ENCODE assay signal across 20 cellular contexts in the genomic region with DNA sequence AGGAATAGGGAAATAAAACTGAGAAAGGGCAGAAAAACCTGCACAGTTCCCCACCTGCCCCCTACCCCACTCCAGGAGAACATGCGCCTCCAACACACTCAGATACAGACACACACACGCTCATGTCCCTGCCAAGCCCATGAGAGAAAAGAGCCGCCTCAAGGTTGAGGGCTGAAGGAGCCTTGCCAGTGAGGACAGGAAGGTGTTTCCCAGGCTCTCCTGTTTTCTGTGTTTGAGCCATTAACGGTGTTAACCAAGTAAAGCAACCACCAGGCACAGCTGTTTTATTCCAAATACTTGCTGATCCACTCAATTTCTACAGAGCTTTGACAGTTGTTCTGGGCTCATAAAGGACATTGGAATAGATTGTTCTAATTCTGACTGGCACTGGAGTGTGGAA.
A peak's percentile ranks its signal among the peaks of the same experiment; 100 is the strongest.
DNase-seq lines count a peak whose midpoint lies in the region; ATAC-seq and TF ChIP-seq lines count a peak whose summit lies in the region.
"Had no signal": no experiment of that assay in that cellular context is flagged by ENCODE, and none has a peak within 500 bp of the region (broad histone marks: within the 10 kb centered on the region; RNA-seq: fewer than 3 reads in every experiment).

No MANE protein-coding gene starts in this region.

- no peak for TF ChIP-seq CTCF in WTC11 (IDR thresholded peaks at IDR 0.05)
- no peak for TF ChIP-seq CTCF in brain microvascular endothelial cell (IDR thresholded peaks at IDR 0.05; ENCODE audit: low read depth, low read length, missing control alignments)

- H3K4me1 Mint-ChIP-seq in WTC11: peaks cover 19% of the 10 kb centered on the region

- H2AK5ac ChIP-seq in neuronal stem cell (ENCODE audit: low read depth, low read length) (no peak overlapping the region), trophoblast cell (ENCODE audit: low read length) (no peak overlapping the region)

- no peak overlapping the region for H4K12ac ChIP-seq in trophoblast cell (ENCODE audit: low read depth, low read length)

- POLR2A ChIA-PET in WTC11 (lab: Charles Lee): no interaction called here

- H3K23ac ChIP-seq in neuronal stem cell (ENCODE audit: low read depth, low read length, poor library complexity): no peak overlapping the region
- H3K23ac ChIP-seq in trophoblast cell (ENCODE audit: low read length): no peak overlapping the region

- H4K91ac ChIP-seq in neuronal stem cell (ENCODE audit: low read depth, low read length, poor library complexity) (no peak overlapping the region), trophoblast cell (ENCODE audit: low read depth, low read length) (no peak overlapping the region)

- CTCF ChIA-PET in WTC11 (lab: Charles Lee): no interaction called here

- H3K4me3 ChIP-seq in neuronal stem cell (ENCODE audit: low read length in 2 of 2) (no peak overlapping the region), brain microvascular endothelial cell (ENCODE audit: low read depth, low read length) (no peak overlapping the region), trophoblast cell (ENCODE audit: low read depth, low read length) (no peak overlapping the region)
- H3K4me3 ChIP-seq: SK-N-MC had no signal

- H3K79me2 ChIP-seq in trophoblast cell (ENCODE audit: control insufficient read depth, insufficient read depth, low read length, poor library complexity): no peaks in the 10 kb centered on the region

- ATAC-seq in WTC11: peak; percentile 48

- peaks cover 2 to 5% of the 10 kb centered on the region in 2 donors for H3K4me1 ChIP-seq in neuronal stem cell (ENCODE audit: control insufficient read depth in 2 of 2, insufficient read depth in 1 of 2, low read depth in 1 of 2, low read length in 2 of 2)
- H3K4me1 ChIP-seq in trophoblast cell (ENCODE audit: control insufficient read depth in 1 of 2, insufficient read depth in 2 of 2, low read length in 2 of 2): no peaks in the 10 kb centered on the region

- H3K9ac ChIP-seq in neuronal stem cell (ENCODE audit: low read depth, low read length, poor library complexity): no peak overlapping the region
- H3K9ac ChIP-seq in trophoblast cell (ENCODE audit: low read length): no peak overlapping the region

- H3K27ac Mint-ChIP-seq in WTC11: no peak overlapping the region

- H3K4me2 ChIP-seq in neuronal stem cell (ENCODE audit: insufficient read depth, low read length, poor library complexity, severe bottlenecking) (no peak overlapping the region), trophoblast cell (ENCODE audit: low read length) (no peak overlapping the region)

- H2BK120ac ChIP-seq in neuronal stem cell (ENCODE audit: low read depth, low read length) (no peak overlapping the region), trophoblast cell (ENCODE audit: insufficient read depth, low read length, poor library complexity) (no peak overlapping the region)

- no peaks in the 10 kb centered on the region for H3K27me3 ChIP-seq in layer of hippocampus (ENCODE audit: control insufficient read depth, insufficient read depth, low read length)
- H3K27me3 ChIP-seq in neuronal stem cell (ENCODE audit: control insufficient read depth in 3 of 3, insufficient read depth in 3 of 3, low read depth in 1 of 3, low read length in 3 of 3): no peaks in the 10 kb centered on the region
- no peaks in the 10 kb centered on the region for H3K27me3 ChIP-seq in brain microvascular endothelial cell (replicated peaks)
- H3K27me3 ChIP-seq in trophoblast cell (ENCODE audit: insufficient read depth, low read length): no peaks in the 10 kb centered on the region

- H2AFZ ChIP-seq in neuronal stem cell (ENCODE audit: low read length): no peak overlapping the region
- H2AFZ ChIP-seq in trophoblast cell (ENCODE audit: insufficient read depth, low read length, poor library complexity): no peak overlapping the region

- H3K4me3 Mint-ChIP-seq in WTC11: no peak overlapping the region

- no peak overlapping the region for H4K8ac ChIP-seq in neuronal stem cell (ENCODE audit: low read depth, low read length)
- no peak overlapping the region for H4K8ac ChIP-seq in trophoblast cell (ENCODE audit: low read depth, low read length)

- H3K9me3 ChIP-seq in neuronal stem cell (replicated peaks in 1 of 2; ENCODE audit: control insufficient read depth in 2 of 2, insufficient read depth in 1 of 2, low read depth in 1 of 2, low read length in 2 of 2) (no peaks in the 10 kb centered on the region), trophoblast cell (ENCODE audit: insufficient read depth, low read depth, low read length) (no peaks in the 10 kb centered on the region)

- no CpG with 5 or more reads among the region's 4 CpGs for WGBS in neuronal stem cell (ENCODE audit: extremely low coverage in 2 of 2, insufficient read length in 2 of 2, insufficient replicate concordance in 1 of 2), 2 donors
- WGBS in trophoblast cell (ENCODE audit: extremely low coverage, insufficient coverage, insufficient read length): no CpG with 5 or more reads among the region's 4 CpGs

- peak overlapping the region; percentile 7 for H3K18ac ChIP-seq in neuronal stem cell (ENCODE audit: low read length)
- no peak overlapping the region for H3K18ac ChIP-seq in trophoblast cell (ENCODE audit: low read length)

- H3K9me3 Mint-ChIP-seq in WTC11: no peaks in the 10 kb centered on the region

- DNase-seq in WTC11 (ENCODE audit: low spot score): no peak
- no peak for DNase-seq in neuronal stem cell (ENCODE audit: low spot score)
- DNase-seq in brain microvascular endothelial cell: no peak
- no peak for DNase-seq in NCI-H2081 (lab: John Stamatoyannopoulos, UW)
- no peak for DNase-seq in trophoblast cell
- DNase-seq in activated naive CD4-positive, alpha-beta T cell treated with anti-CD3 and anti-CD28 coated beads, Interleukin-2, amount 50 U/mL, for 16 hours: no peak
- DNase-seq: AML-193, DMS79 treated with DMSO at 0.1 percent for 48 hours, HCEC 1CT, MM.1S, NCI-H1092, NCI-H1436 treated with DMSO at 0.1 percent for 48 hours, NCI-H2029, NCI-H2171, OCI-M1, Right ventricle myocardium superior had no signal

- no peak overlapping the region for H2BK15ac ChIP-seq in neuronal stem cell (ENCODE audit: low read length)

- no peaks in the 10 kb centered on the region for H3K36me3 ChIP-seq in neuronal stem cell (replicated peaks in 1 of 2; ENCODE audit: control insufficient read depth in 2 of 2, insufficient read depth in 2 of 2, low read length in 2 of 2)
- no peaks in the 10 kb centered on the region for H3K36me3 ChIP-seq in brain microvascular endothelial cell (replicated peaks)
- no peaks in the 10 kb centered on the region for H3K36me3 ChIP-seq in trophoblast cell (ENCODE audit: control insufficient read depth in 1 of 2, insufficient read depth in 2 of 2, low read length in 2 of 2)

- H3K14ac ChIP-seq in neuronal stem cell (ENCODE audit: low read length) (no peak overlapping the region), trophoblast cell (ENCODE audit: low read length) (no peak overlapping the region)

- H2BK5ac ChIP-seq in neuronal stem cell (ENCODE audit: low read length) (no peak overlapping the region), trophoblast cell (ENCODE audit: low read depth, low read length, poor library complexity) (no peak overlapping the region)

- H2BK12ac ChIP-seq in neuronal stem cell (ENCODE audit: low read length) (no peak overlapping the region), trophoblast cell (ENCODE audit: low read length) (no peak overlapping the region)

- H3K27ac ChIP-seq in layer of hippocampus (ENCODE audit: low read depth, low read length) (peak overlapping the region; percentile 14), neuronal stem cell (replicated peaks; ENCODE audit: low read length) (no peak overlapping the region), temporal lobe (ENCODE audit: low read depth, low read length) (peak overlapping the region; percentile 37), brain microvascular endothelial cell (no peak overlapping the region), trophoblast cell (ENCODE audit: low read depth, low read length) (no peak overlapping the region)
- H3K27ac ChIP-seq: C4-2B, SK-N-MC had no signal

- H3K79me1 ChIP-seq in neuronal stem cell (ENCODE audit: low read depth, low read length) (no peaks in the 10 kb centered on the region), trophoblast cell (ENCODE audit: low read length) (no peaks in the 10 kb centered on the region)

- H3K27me3 Mint-ChIP-seq in WTC11 (ENCODE audit: low read depth): no peaks in the 10 kb centered on the region

- H3K4ac ChIP-seq in neuronal stem cell (ENCODE audit: low read length) (no peak overlapping the region), trophoblast cell (ENCODE audit: low read depth, low read length) (no peak overlapping the region)

- in situ Hi-C loops in brain microvascular endothelial cell (cut with HindIII; ENCODE audit: low pct_ligation_motif_present, low sequenced_read_pairs): no loop called here

- no peaks in the 10 kb centered on the region for H3K36me3 Mint-ChIP-seq in WTC11

TF ChIP-seq in WTC11, 78 proteins besides CTCF, POLR2A, EP300 and RAD21 (continues in another document):
- TF ChIP-seq ZNF263 (CRISPR knock-in tag; IDR thresholded peaks at IDR 0.05; ENCODE audit: low read depth): no peak
- TF ChIP-seq, protein P1, sequence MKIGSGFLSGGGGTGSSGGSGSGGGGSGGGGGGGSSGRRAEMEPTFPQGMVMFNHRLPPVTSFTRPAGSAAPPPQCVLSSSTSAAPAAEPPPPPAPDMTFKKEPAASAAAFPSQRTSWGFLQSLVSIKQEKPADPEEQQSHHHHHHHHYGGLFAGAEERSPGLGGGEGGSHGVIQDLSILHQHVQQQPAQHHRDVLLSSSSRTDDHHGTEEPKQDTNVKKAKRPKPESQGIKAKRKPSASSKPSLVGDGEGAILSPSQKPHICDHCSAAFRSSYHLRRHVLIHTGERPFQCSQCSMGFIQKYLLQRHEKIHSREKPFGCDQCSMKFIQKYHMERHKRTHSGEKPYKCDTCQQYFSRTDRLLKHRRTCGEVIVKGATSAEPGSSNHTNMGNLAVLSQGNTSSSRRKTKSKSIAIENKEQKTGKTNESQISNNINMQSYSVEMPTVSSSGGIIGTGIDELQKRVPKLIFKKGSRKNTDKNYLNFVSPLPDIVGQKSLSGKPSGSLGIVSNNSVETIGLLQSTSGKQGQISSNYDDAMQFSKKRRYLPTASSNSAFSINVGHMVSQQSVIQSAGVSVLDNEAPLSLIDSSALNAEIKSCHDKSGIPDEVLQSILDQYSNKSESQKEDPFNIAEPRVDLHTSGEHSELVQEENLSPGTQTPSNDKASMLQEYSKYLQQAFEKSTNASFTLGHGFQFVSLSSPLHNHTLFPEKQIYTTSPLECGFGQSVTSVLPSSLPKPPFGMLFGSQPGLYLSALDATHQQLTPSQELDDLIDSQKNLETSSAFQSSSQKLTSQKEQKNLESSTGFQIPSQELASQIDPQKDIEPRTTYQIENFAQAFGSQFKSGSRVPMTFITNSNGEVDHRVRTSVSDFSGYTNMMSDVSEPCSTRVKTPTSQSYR (CRISPR knock-in tag; IDR thresholded peaks at IDR 0.05): no peak

Comparison
In these comparisons a context has a peak if more than half of its experiments do, and no peak if none do; other contexts are left out.
1. H3K27ac ChIP-seq: peak in layer of hippocampus (single experiment) and temporal lobe (single experiment); none in neuronal stem cell (single experiment), brain microvascular endothelial cell (single experiment) and trophoblast cell (single experiment).